ENCODE assay signal across 19 cellular contexts in genomic region chr5:97854871-97855762, GRCh38.
DNase-seq lines count a peak whose midpoint lies in the region; ATAC-seq and TF ChIP-seq lines count a peak whose summit lies in the region.
"Had no signal": no experiment of that assay in that cellular context is flagged by ENCODE, and none has a peak within 500 bp of the region (broad histone marks: within the 10 kb centered on the region; RNA-seq: fewer than 3 reads in every experiment).

No MANE protein-coding gene starts in this region.

- H3K9ac ChIP-seq in PC-3 (ENCODE audit: low read length), result no peak overlapping the region

- no peak overlapping the region for H3K4me2 ChIP-seq in PC-3 (ENCODE audit: low read length)

- no peaks in the 10 kb centered on the region for H3K9me2 ChIP-seq in PC-3 (replicated peaks; ENCODE audit: low read length)

- DNase-seq in HS-27A (ENCODE audit: low read depth) (peak; percentile 40), amniotic epithelial cell (ENCODE audit: low read depth) (peak; percentile 66), right cardiac atrium (peak; percentile 51 to 75 (median 65)), skeletal muscle cell (ENCODE audit: low read depth) (peak; percentile 60), ureter (ENCODE audit: low spot score) (no peak), PC-3 (no peak), substantia nigra (lab: John Stamatoyannopoulos, UW) (no peak)
- no peak for DNase-seq in activated naive CD4-positive, alpha-beta T cell (lab: John Stamatoyannopoulos, UW)
- DNase-seq: activated naive CD4-positive, alpha-beta T cell treated with anti-CD3 and anti-CD28 coated beads for 36 hours; CD4-positive, alpha-beta memory T cell; central memory CD4-positive, alpha-beta T cell; GF-D8; glutamatergic neuron; natural killer cell; OCI-M1; retina; stimulated activated CD4-positive, alpha-beta T cell treated with anti-CD3 and anti-CD28 coated beads, Interleukin-4, amount 100 ng/mL, for 24 hours; upper lobe of left lung had no signal

- no peaks in the 10 kb centered on the region for H3K79me2 ChIP-seq in PC-3 (ENCODE audit: low read length)

- CTCF ChIA-PET in PC-3 (lab: Charles Lee), result no interaction called here

- peak; percentile 89 to 91 for ATAC-seq in right cardiac atrium
- no peak for ATAC-seq in PC-3
- ATAC-seq: left lobe of liver, natural killer cell had no signal

- no peak overlapping the region for H3K4me3 ChIP-seq in right cardiac atrium (ENCODE audit: low read length)
- H3K4me3 ChIP-seq in skeletal muscle cell (ENCODE audit: low read depth, low read length), result no peak overlapping the region
- no peak overlapping the region for H3K4me3 ChIP-seq in PC-3 (ENCODE audit: low read length)
- H3K4me3 ChIP-seq: upper lobe of left lung had no signal

- intact Hi-C loops in right cardiac atrium (cut with DNase I) (no loop called here), PC-3 (cut with micrococcal nuclease) (no loop called here)

- POLR2A ChIA-PET in PC-3 (lab: Charles Lee; ENCODE audit: unreplicated experiment), result no interaction called here

- no TSS peak for BruUV-seq in PC-3 (replicated peaks; lab: Mats Ljungman, UMichigan)

- H2AFZ ChIP-seq in PC-3 (ENCODE audit: low read length), result no peak overlapping the region

- 54% methylated on average over 9 of the region's 9 CpGs for WGBS in right cardiac atrium

- no peaks in the 10 kb centered on the region for H3K36me3 ChIP-seq in PC-3 (ENCODE audit: low read depth, low read length)
- H3K36me3 ChIP-seq: upper lobe of left lung had no signal

- no peak for TF ChIP-seq CTCF in PC-3 (conservative IDR thresholded peaks at IDR 0.05; ENCODE audit: low read depth, low read length)

- no peaks in the 10 kb centered on the region for H4K20me1 ChIP-seq in PC-3 (ENCODE audit: low read length)

- H3K27ac ChIP-seq in right cardiac atrium (ENCODE audit: low read length) (no peak overlapping the region), PC-3 (ENCODE audit: low read length) (no peak overlapping the region), substantia nigra (ENCODE audit: low read depth, low read length, poor library complexity, severe bottlenecking) (no peak overlapping the region)
- H3K27ac ChIP-seq: upper lobe of left lung had no signal

- no peaks in the 10 kb centered on the region for H3K4me1 ChIP-seq in right cardiac atrium (ENCODE audit: control insufficient read depth, insufficient read depth, low read length)
- H3K4me1 ChIP-seq in PC-3 (ENCODE audit: insufficient read depth, low read length), result no peaks in the 10 kb centered on the region
- H3K4me1 ChIP-seq: upper lobe of left lung had no signal

- no peaks in the 10 kb centered on the region for H3K27me3 ChIP-seq in right cardiac atrium (ENCODE audit: control insufficient read depth, insufficient read depth)
- H3K27me3 ChIP-seq in PC-3 (ENCODE audit: low read length), result no peaks in the 10 kb centered on the region
- H3K27me3 ChIP-seq: upper lobe of left lung had no signal

- no peaks in the 10 kb centered on the region for H3K9me3 ChIP-seq in right cardiac atrium (ENCODE audit: control insufficient read depth, low read length)
- H3K9me3 ChIP-seq in PC-3 (ENCODE audit: low read length), result 0 out of 2 replicates have a peak, but pooled peaks cover 4% of the 10 kb centered on the region

- no peaks in the 10 kb centered on the region for H3F3A ChIP-seq in PC-3 (ENCODE audit: low read length, unreplicated experiment)

Comparison
In these comparisons a context has a peak if more than half of its experiments do, and no peak if none do; other contexts are left out.
1. DNase-seq: peak in HS-27A (single experiment), amniotic epithelial cell (single experiment), right cardiac atrium (3 of 3) and skeletal muscle cell (single experiment); none in ureter (single experiment), activated naive CD4-positive, alpha-beta T cell (0 of 4), PC-3 (single experiment) and substantia nigra (0 of 49).